11 cellular contexts compared by ENCODE assay signal in the genomic region with DNA sequence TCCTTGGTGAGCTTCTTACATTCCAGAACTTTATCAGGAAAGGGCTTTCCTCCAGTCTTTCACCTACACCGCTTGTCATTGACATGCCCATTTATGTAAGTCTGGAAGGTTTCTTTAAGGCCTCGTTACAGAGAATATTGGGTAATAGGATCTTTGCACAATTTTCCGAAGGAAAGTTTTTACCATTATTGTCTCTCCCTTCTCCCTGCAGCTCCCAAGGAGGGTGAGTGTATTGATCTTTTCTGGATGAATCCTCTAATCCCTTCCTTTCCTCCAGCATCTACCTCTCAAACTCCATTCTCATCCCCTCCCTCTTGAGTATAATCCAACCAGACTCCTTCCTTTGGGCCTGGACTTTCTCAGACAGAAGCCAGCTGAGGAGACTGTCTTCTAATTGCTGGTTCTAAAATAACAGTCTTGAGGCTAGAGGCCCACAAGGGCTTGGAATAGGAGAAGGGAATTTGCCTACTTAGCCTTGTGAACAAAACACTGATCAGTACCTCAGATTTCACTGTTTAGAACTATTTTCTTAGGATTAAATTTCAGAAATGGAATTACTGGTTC. TPM values are rescaled to one million over a fixed set of nuclear protein-coding genes. Genes with fewer than 3 reads are reported as not detected.
DNase-seq lines count a peak whose midpoint lies in the region; TF ChIP-seq lines count a peak whose summit lies in the region.
"Had no signal": no experiment of that assay in that cellular context is flagged by ENCODE, and none has a peak within 500 bp of the region (broad histone marks: within the 10 kb centered on the region; RNA-seq: fewer than 3 reads in every experiment).

No MANE protein-coding gene starts in this region.

- H3K4me1 Mint-ChIP-seq in immature natural killer cell: peaks cover 59 to 94% of the 10 kb centered on the region in 2 donors

- peak overlapping the region in 1 of 3 donors; percentile 25 for H3K9ac ChIP-seq in skeletal muscle tissue (ENCODE audit: low read depth in 1 of 3, low read length in 3 of 3)

- H3K36me3 ChIP-seq in WERI-Rb-1 (no peaks in the 10 kb centered on the region; the same call in 1 of the 2 replicates), skeletal muscle tissue (ENCODE audit: control insufficient read depth in 3 of 3, insufficient read depth in 3 of 3, low read length in 3 of 3) (no peaks in the 10 kb centered on the region)

- peak overlapping the region; percentile 4 to 66 (median 40) for H3K27ac Mint-ChIP-seq in immature natural killer cell
- H3K27ac Mint-ChIP-seq: T-helper 1 cell treated with Interleukin-12 subunit alpha and Interleukin-12 subunit beta and Interleukin-4 antibody, amounts not matched to agents 30 μg/mL and 1 μg/mL, for 36 hours had no signal

- H3K4me3 ChIP-seq in WERI-Rb-1 (ENCODE audit: low read depth, low read length) (no peak overlapping the region), skeletal muscle tissue (ENCODE audit: low read length in 3 of 3) (peak overlapping the region in 1 of 3 donors; percentile 1)
- H3K4me3 ChIP-seq: dorsolateral prefrontal cortex had no signal

- H3K27me3 ChIP-seq in WERI-Rb-1 (ENCODE audit: insufficient read depth, low read depth, severe bottlenecking) (no peaks in the 10 kb centered on the region), skeletal muscle tissue (ENCODE audit: control insufficient read depth in 3 of 3, insufficient read depth in 3 of 3, low read length in 3 of 3) (no peaks in the 10 kb centered on the region)
- H3K27me3 ChIP-seq: dorsolateral prefrontal cortex had no signal

- DNase-seq in NCI-H2227 (lab: John Stamatoyannopoulos, UW; ENCODE audit: unreplicated experiment) (peak; percentile 9), NCI-H2227 treated with DMSO at 0.1 percent for 48 hours (lab: John Stamatoyannopoulos, UW) (no peak), WERI-Rb-1 (peak; percentile 34), immature natural killer cell (no peak), glomerular visceral epithelial cell (ENCODE audit: extremely low spot score) (no peak), NCI-H345 treated with DMSO at 0.1 percent for 48 hours (lab: John Stamatoyannopoulos, UW; ENCODE audit: unreplicated experiment) (no peak), ureter (ENCODE audit: low spot score) (no peak)
- DNase-seq: dorsolateral prefrontal cortex, NCI-H226 had no signal

- no peaks in the 10 kb centered on the region for H3K9me3 Mint-ChIP-seq in immature natural killer cell
- H3K9me3 Mint-ChIP-seq: T-helper 1 cell treated with Interleukin-12 subunit alpha and Interleukin-12 subunit beta and Interleukin-4 antibody, amounts not matched to agents 30 μg/mL and 1 μg/mL, for 36 hours had no signal

- no peak overlapping the region for H3K4me3 Mint-ChIP-seq in immature natural killer cell
- H3K4me3 Mint-ChIP-seq: T-helper 1 cell treated with Interleukin-12 subunit alpha and Interleukin-12 subunit beta and Interleukin-4 antibody, amounts not matched to agents 30 μg/mL and 1 μg/mL, for 36 hours had no signal

- no peak for TF ChIP-seq CTCF in WERI-Rb-1 (IDR thresholded peaks at IDR 0.05; ENCODE audit: low read depth, low read length)

- no peak overlapping the region for H3K27ac ChIP-seq in WERI-Rb-1
- H3K27ac ChIP-seq in skeletal muscle tissue (ENCODE audit: low read depth, low read length): peak overlapping the region; percentile 10

- H3K4me1 ChIP-seq in skeletal muscle tissue (ENCODE audit: control insufficient read depth in 3 of 3, insufficient read depth in 3 of 3, low read length in 3 of 3): peaks cover 10 to 22% (median 12%) of the 10 kb centered on the region in 3 donors

- H3K36me3 Mint-ChIP-seq in immature natural killer cell: no peaks in the 10 kb centered on the region

- H3K9me3 ChIP-seq in WERI-Rb-1 (ENCODE audit: severe bottlenecking): no peaks in the 10 kb centered on the region
- H3K9me3 ChIP-seq in skeletal muscle tissue (ENCODE audit: control insufficient read depth in 3 of 3, low read length in 3 of 3): no peaks in the 10 kb centered on the region

- peaks cover 0 to 3% (median 0%) of the 10 kb centered on the region in 3 donors for H3K27me3 Mint-ChIP-seq in immature natural killer cell (ENCODE audit: low read depth in 3 of 3)

RNA-seq across cellular contexts. Expression of a gene that starts 21.8 kb away (rescaled TPM):
- 10 to 100 TPM in 1 of 3 donors, 1 to 10 TPM in 2; 7.5 to 46.5 (median 8.6) TPM for polyA plus RNA-seq in immature natural killer cell
- total RNA-seq in skeletal muscle tissue (71.5 TPM), ureter (203 TPM)

Comparison
In these comparisons a context has a peak if more than half of its experiments do, and no peak if none do; other contexts are left out.
1. DNase-seq: peak in NCI-H2227 (single experiment) and WERI-Rb-1 (single experiment); none in NCI-H2227 treated with DMSO at 0.1 percent for 48 hours (single experiment), immature natural killer cell (0 of 3), glomerular visceral epithelial cell (single experiment), NCI-H345 treated with DMSO at 0.1 percent for 48 hours (single experiment) and ureter (single experiment).